25 cellular contexts compared by ENCODE assay signal in genomic region chr9:75964431-75964830, GRCh38.
DNase-seq lines count a peak whose midpoint lies in the region; ATAC-seq, FAIRE-seq and TF ChIP-seq lines count a peak whose summit lies in the region.
"Had no signal": no experiment of that assay in that cellular context is flagged by ENCODE, and none has a peak within 500 bp of the region (broad histone marks: within the 10 kb centered on the region; RNA-seq: fewer than 3 reads in every experiment).

No MANE protein-coding gene starts in this region.

- H3K27me3 ChIP-seq in astrocyte (ENCODE audit: insufficient read depth, low read length) (no peaks in the 10 kb centered on the region), kidney epithelial cell (ENCODE audit: control insufficient read depth, insufficient read depth, low read length) (no peaks in the 10 kb centered on the region)
- H3K27me3 ChIP-seq: BLaER1 treated with 17β-estradiol and CSF1 and Interleukin-3, amounts not matched to agents 10 nM and 100 nM; suprapubic skin had no signal

- DNase-seq in NCI-H2029 (lab: John Stamatoyannopoulos, UW): peak; percentile 11
- no peak for DNase-seq in NCI-H2029 treated with DMSO at 0.1 percent for 48 hours (lab: John Stamatoyannopoulos, UW)
- DNase-seq in astrocyte (ENCODE audit: low read depth): peak; percentile 44
- peak; percentile 44 for DNase-seq in kidney epithelial cell (ENCODE audit: low read depth)
- peak; percentile 67 for DNase-seq in urothelium cell line (ENCODE audit: low spot score)
- no peak for DNase-seq in NCI-H524 (lab: John Stamatoyannopoulos, UW)
- no peak for DNase-seq in stimulated activated effector memory CD8-positive, alpha-beta T cell treated with anti-CD3 and anti-CD28 coated beads, Interleukin-12 subunit alpha, Interleukin-12 subunit beta, amount 100 ng/mL, for 72 hours (ENCODE audit: low spot score in 2 of 2)
- no peak for DNase-seq in NCI-H1417 (lab: John Stamatoyannopoulos, UW)
- DNase-seq: 8988T; activated B cell treated with CpG ODN at 0.5 μM for 24 hours; activated CD8-positive, alpha-beta T cell treated with anti-CD3 and anti-CD28 coated beads, Interleukin-2, amount 10 ng/mL, durations not matched to agents 7 days and 5 days; activated T-cell treated with anti-CD3 and anti-CD28 coated beads, Interleukin-2, amount 50 U/mL, for 48 hours; erythroblast; IMR-90; NCI-H187; NCI-H446 treated with DMSO at 0.1 percent for 48 hours; posterior cingulate gyrus had no signal

- H3K36me3 ChIP-seq in astrocyte (ENCODE audit: insufficient read depth, low read length) (no peaks in the 10 kb centered on the region), kidney epithelial cell (ENCODE audit: control insufficient read depth, insufficient read depth, low read length) (no peaks in the 10 kb centered on the region)
- H3K36me3 ChIP-seq: BLaER1 treated with 17β-estradiol and CSF1 and Interleukin-3, amounts not matched to agents 10 nM and 100 nM; suprapubic skin had no signal

- H3K9ac ChIP-seq in astrocyte (ENCODE audit: low read length): no peak overlapping the region
- H3K9ac ChIP-seq: BLaER1 treated with 17β-estradiol and CSF1 and Interleukin-3, amounts not matched to agents 10 nM and 100 nM had no signal

- FAIRE-seq in astrocyte (lab: Jason Lieb, UNC): no peak
- FAIRE-seq in urothelium cell line (lab: Jason Lieb, UNC): peak; percentile 83
- FAIRE-seq: GM18507, H54 had no signal

- H3K36me3 Mint-ChIP-seq in astrocyte (ENCODE audit: low read depth, unreplicated experiment): peaks cover 3% of the 10 kb centered on the region
- H3K36me3 Mint-ChIP-seq in stimulated activated effector memory CD8-positive, alpha-beta T cell treated with anti-CD3 and anti-CD28 coated beads, Interleukin-12 subunit alpha, Interleukin-12 subunit beta, amount 100 ng/mL, for 72 hours: no peaks in the 10 kb centered on the region
- H3K36me3 Mint-ChIP-seq: activated naive CD8-positive, alpha-beta T cell; brain; natural killer cell treated with Interleukin-12 subunit alpha and Interleukin-12 subunit beta and Interleukin-15 and Interleukin-18, amount 100 ng/mL, for 72 hours had no signal

- H3K27ac Mint-ChIP-seq in astrocyte (ENCODE audit: unreplicated experiment): no peak overlapping the region
- no peak overlapping the region for H3K27ac Mint-ChIP-seq in stimulated activated effector memory CD8-positive, alpha-beta T cell treated with anti-CD3 and anti-CD28 coated beads, Interleukin-12 subunit alpha, Interleukin-12 subunit beta, amount 100 ng/mL, for 72 hours
- H3K27ac Mint-ChIP-seq: activated B cell treated with CpG ODN at 0.5 μM for 24 hours; activated CD8-positive, alpha-beta T cell treated with anti-CD3 and anti-CD28 coated beads, Interleukin-2, amount 10 ng/mL, durations not matched to agents 7 days and 5 days; activated naive CD8-positive, alpha-beta T cell; brain; dendritic cell treated with granulocyte-macrophage colony-stimulating factor and Interleukin-4, amounts not matched to agents 40 ng/mL and 50 ng/mL, for 4 days; natural killer cell treated with Interleukin-12 subunit alpha and Interleukin-12 subunit beta and Interleukin-15 and Interleukin-18, amount 100 ng/mL, for 72 hours had no signal

- H3K27ac ChIP-seq in astrocyte (ENCODE audit: low read depth, low read length): no peak overlapping the region
- H3K27ac ChIP-seq: BLaER1 treated with 17β-estradiol and CSF1 and Interleukin-3, amounts not matched to agents 10 nM and 100 nM; suprapubic skin had no signal

- H2AFZ ChIP-seq in astrocyte (ENCODE audit: low read depth, low read length): no peak overlapping the region

- H3K4me1 ChIP-seq in astrocyte (ENCODE audit: insufficient read depth, low read length): peaks cover 3% of the 10 kb centered on the region

- no peaks in the 10 kb centered on the region for H4K20me1 ChIP-seq in astrocyte (ENCODE audit: insufficient read depth, low read length)
- H4K20me1 ChIP-seq: BLaER1 treated with 17β-estradiol and CSF1 and Interleukin-3, amounts not matched to agents 10 nM and 100 nM had no signal

- peaks cover 2% of the 10 kb centered on the region for H3K79me2 ChIP-seq in astrocyte (ENCODE audit: insufficient read depth, low read length)

- no peak overlapping the region for H3K4me2 ChIP-seq in astrocyte (ENCODE audit: low read length)
- H3K4me2 ChIP-seq: BLaER1 treated with 17β-estradiol and CSF1 and Interleukin-3, amounts not matched to agents 10 nM and 100 nM had no signal

- H3K4me1 Mint-ChIP-seq in astrocyte (ENCODE audit: low read depth, unreplicated experiment): peaks cover 3% of the 10 kb centered on the region
- peaks cover 9% of the 10 kb centered on the region for H3K4me1 Mint-ChIP-seq in stimulated activated effector memory CD8-positive, alpha-beta T cell treated with anti-CD3 and anti-CD28 coated beads, Interleukin-12 subunit alpha, Interleukin-12 subunit beta, amount 100 ng/mL, for 72 hours
- H3K4me1 Mint-ChIP-seq: activated B cell treated with CpG ODN at 0.5 μM for 24 hours had no signal

- no peaks in the 10 kb centered on the region for H3K27me3 Mint-ChIP-seq in astrocyte (ENCODE audit: low read depth, unreplicated experiment)
- H3K27me3 Mint-ChIP-seq: activated B cell treated with CpG ODN at 0.5 μM for 24 hours; activated naive CD8-positive, alpha-beta T cell; dendritic cell treated with granulocyte-macrophage colony-stimulating factor and Interleukin-4, amounts not matched to agents 40 ng/mL and 50 ng/mL, for 4 days had no signal

- no peak overlapping the region for H3K4me3 Mint-ChIP-seq in astrocyte (ENCODE audit: unreplicated experiment)
- no peak overlapping the region for H3K4me3 Mint-ChIP-seq in stimulated activated effector memory CD8-positive, alpha-beta T cell treated with anti-CD3 and anti-CD28 coated beads, Interleukin-12 subunit alpha, Interleukin-12 subunit beta, amount 100 ng/mL, for 72 hours
- H3K4me3 Mint-ChIP-seq: activated B cell treated with CpG ODN at 0.5 μM for 24 hours; activated CD8-positive, alpha-beta T cell treated with anti-CD3 and anti-CD28 coated beads, Interleukin-2, amount 10 ng/mL, durations not matched to agents 7 days and 5 days; activated naive CD8-positive, alpha-beta T cell; brain; dendritic cell treated with granulocyte-macrophage colony-stimulating factor and Interleukin-4, amounts not matched to agents 40 ng/mL and 50 ng/mL, for 4 days; natural killer cell treated with Interleukin-12 subunit alpha and Interleukin-12 subunit beta and Interleukin-15 and Interleukin-18, amount 100 ng/mL, for 72 hours had no signal

- no peak for TF ChIP-seq CTCF in astrocyte (IDR thresholded peaks at IDR 0.05; ENCODE audit: insufficient read depth, low read depth, low read length)
- no peak for TF ChIP-seq CTCF in kidney epithelial cell (IDR thresholded peaks at IDR 0.05; ENCODE audit: insufficient read depth, low read length, poor library complexity, severe bottlenecking)

- ATAC-seq in stimulated activated effector memory CD8-positive, alpha-beta T cell treated with anti-CD3 and anti-CD28 coated beads, Interleukin-12 subunit alpha, Interleukin-12 subunit beta, amount 100 ng/mL, for 72 hours: no peak
- ATAC-seq: activated CD8-positive, alpha-beta T cell treated with anti-CD3 and anti-CD28 coated beads, Interleukin-2, amount 10 ng/mL, durations not matched to agents 7 days and 5 days; natural killer cell treated with Interleukin-12 subunit alpha and Interleukin-12 subunit beta and Interleukin-15 and Interleukin-18, amount 100 ng/mL, for 72 hours had no signal

- H3K4me3 ChIP-seq in astrocyte (ENCODE audit: insufficient read depth, low read depth, low read length) (no peak overlapping the region), kidney epithelial cell (ENCODE audit: low read depth, low read length) (no peak overlapping the region)
- H3K4me3 ChIP-seq: BLaER1 treated with 17β-estradiol and CSF1 and Interleukin-3, amounts not matched to agents 10 nM and 100 nM; suprapubic skin had no signal

- no peaks in the 10 kb centered on the region for H3K9me3 Mint-ChIP-seq in astrocyte (ENCODE audit: unreplicated experiment)
- peaks cover 2% of the 10 kb centered on the region for H3K9me3 Mint-ChIP-seq in stimulated activated effector memory CD8-positive, alpha-beta T cell treated with anti-CD3 and anti-CD28 coated beads, Interleukin-12 subunit alpha, Interleukin-12 subunit beta, amount 100 ng/mL, for 72 hours
- H3K9me3 Mint-ChIP-seq: activated B cell treated with CpG ODN at 0.5 μM for 24 hours; dendritic cell treated with granulocyte-macrophage colony-stimulating factor and Interleukin-4, amounts not matched to agents 40 ng/mL and 50 ng/mL, for 4 days; natural killer cell treated with Interleukin-12 subunit alpha and Interleukin-12 subunit beta and Interleukin-15 and Interleukin-18, amount 100 ng/mL, for 72 hours had no signal

- H3K9me3 ChIP-seq in astrocyte (ENCODE audit: insufficient read depth, low read depth, low read length): no peaks in the 10 kb centered on the region
- H3K9me3 ChIP-seq: BLaER1 treated with 17β-estradiol and CSF1 and Interleukin-3, amounts not matched to agents 10 nM and 100 nM; suprapubic skin had no signal

Comparison
In these comparisons a context has a peak if more than half of its experiments do, and no peak if none do; other contexts are left out.
1. DNase-seq: peak in NCI-H2029 (single experiment), astrocyte (single experiment), kidney epithelial cell (single experiment) and urothelium cell line (single experiment); none in NCI-H2029 treated with DMSO at 0.1 percent for 48 hours (single experiment), NCI-H524 (0 of 2), stimulated activated effector memory CD8-positive, alpha-beta T cell treated with anti-CD3 and anti-CD28 coated beads, Interleukin-12 subunit alpha, Interleukin-12 subunit beta, amount 100 ng/mL, for 72 hours (0 of 2) and NCI-H1417 (0 of 3).